In the genomic region with DNA sequence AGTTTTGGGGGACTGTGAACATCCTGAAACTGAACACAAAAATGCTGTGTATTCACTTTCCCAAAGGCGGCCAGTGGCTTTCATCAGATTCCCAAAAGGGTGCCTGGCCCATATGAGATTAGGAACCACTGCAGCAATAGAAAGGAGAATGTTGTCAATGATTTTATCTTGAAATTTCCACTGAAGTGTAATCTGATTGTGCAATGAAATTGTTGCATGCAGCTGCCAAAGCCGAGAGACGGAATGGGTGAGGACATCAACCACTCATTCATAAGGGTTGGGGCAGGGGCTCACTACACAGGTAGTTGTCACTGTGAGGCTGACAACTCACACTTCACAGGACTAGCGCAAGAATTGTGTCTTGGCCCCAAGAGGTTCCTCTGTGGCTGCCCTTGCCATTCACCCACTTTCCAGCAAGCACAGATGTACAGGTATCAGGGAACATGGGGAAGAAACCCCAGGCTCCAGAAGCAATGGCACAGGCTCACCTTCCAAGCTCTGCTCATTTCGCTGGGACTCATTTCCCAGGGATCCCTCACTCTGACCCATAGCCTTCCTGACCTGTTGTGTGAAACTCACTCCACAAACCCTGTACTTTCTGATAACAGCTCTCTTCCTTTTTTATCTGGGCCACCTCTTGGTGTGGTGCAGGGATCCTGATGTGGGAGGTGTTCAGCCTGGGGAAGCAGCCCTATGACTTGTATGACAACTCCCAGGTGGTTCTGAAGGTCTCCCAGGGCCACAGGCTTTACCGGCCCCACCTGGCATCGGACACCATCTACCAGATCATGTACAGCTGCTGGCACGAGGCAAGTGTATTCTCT, we compare ENCODE assay signal across 23 cellular contexts. TPM values are rescaled to one million over a fixed set of nuclear protein-coding genes. Genes with fewer than 3 reads are reported as not detected.
"Had no signal": no experiment of that assay in that cellular context is flagged by ENCODE, and none has a peak within 500 bp of the region (broad histone marks: within the 10 kb centered on the region; RNA-seq: fewer than 3 reads in every experiment).

No MANE protein-coding gene starts in this region.

- H3K27me3 Mint-ChIP-seq: activated naive CD8-positive, alpha-beta T cell; dendritic cell treated with granulocyte-macrophage colony-stimulating factor and Interleukin-4, amounts not matched to agents 40 ng/mL and 50 ng/mL, for 4 days had no signal

- DNase-seq: activated CD4-positive, alpha-beta T cell treated with anti-CD3 and anti-CD28 coated beads for 1 hour; effector CD8-positive, alpha-beta T cell; heart right ventricle; immature natural killer cell; kidney glomerular epithelial cell; left ventricle myocardium superior; naive thymus-derived CD8-positive, alpha-beta T cell; pancreas; sigmoid colon; stimulated activated CD4-positive, alpha-beta T cell treated with anti-CD3 and anti-CD28 coated beads, Interleukin-4, amount 100 ng/mL, for 24 hours; T-helper 1 cell; T-helper 9 cell; testis; WERI-Rb-1 had no signal

- H3K4me3 ChIP-seq: cardiac muscle cell, esophagus muscularis mucosa, gastroesophageal sphincter, heart right ventricle, pancreas, sigmoid colon, testis had no signal

- H3K27ac ChIP-seq: cardiac muscle cell, esophagus muscularis mucosa, gastroesophageal sphincter, heart right ventricle, pancreas, sigmoid colon, testis, WERI-Rb-1 had no signal

- FAIRE-seq: endothelial cell of umbilical vein, pancreas had no signal

- H3K4me3 Mint-ChIP-seq: activated naive CD8-positive, alpha-beta T cell; activated T-helper 1 cell treated with anti-CD3 and anti-CD28 coated beads, Interleukin-12 subunit alpha, Interleukin-12 subunit beta, Interleukin-2, Interleukin-4 antibody, amounts not matched to agents 30 ng/mL and 10 ng/mL and 1 ng/mL, durations not matched to agents 14 hours and 24 hours and 36 hours; dendritic cell treated with granulocyte-macrophage colony-stimulating factor and Interleukin-4, amounts not matched to agents 40 ng/mL and 50 ng/mL, for 4 days; immature natural killer cell; naive thymus-derived CD8-positive, alpha-beta T cell; stimulated activated effector memory CD8-positive, alpha-beta T cell treated with anti-CD3 and anti-CD28 coated beads, Interleukin-12 subunit alpha, Interleukin-12 subunit beta, amount 100 ng/mL, for 72 hours had no signal

- H3K9me3 Mint-ChIP-seq: activated T-helper 1 cell treated with anti-CD3 and anti-CD28 coated beads, Interleukin-12 subunit alpha, Interleukin-12 subunit beta, Interleukin-2, Interleukin-4 antibody, amounts not matched to agents 30 ng/mL and 10 ng/mL and 1 ng/mL, durations not matched to agents 14 hours and 24 hours and 36 hours; dendritic cell treated with granulocyte-macrophage colony-stimulating factor and Interleukin-4, amounts not matched to agents 40 ng/mL and 50 ng/mL, for 4 days; immature natural killer cell; stimulated activated effector memory CD8-positive, alpha-beta T cell treated with anti-CD3 and anti-CD28 coated beads, Interleukin-12 subunit alpha, Interleukin-12 subunit beta, amount 100 ng/mL, for 72 hours had no signal

- H3K27me3 ChIP-seq: cardiac muscle cell, esophagus muscularis mucosa, gastroesophageal sphincter, pancreas, sigmoid colon, testis had no signal

- H3K9me3 ChIP-seq: gastroesophageal sphincter, heart right ventricle, pancreas, sigmoid colon, testis had no signal

- H3K4me1 Mint-ChIP-seq: naive thymus-derived CD8-positive, alpha-beta T cell; stimulated activated effector memory CD8-positive, alpha-beta T cell treated with anti-CD3 and anti-CD28 coated beads, Interleukin-12 subunit alpha, Interleukin-12 subunit beta, amount 100 ng/mL, for 72 hours had no signal

- H3K36me3 Mint-ChIP-seq: activated naive CD8-positive, alpha-beta T cell; immature natural killer cell; naive thymus-derived CD8-positive, alpha-beta T cell; stimulated activated effector memory CD8-positive, alpha-beta T cell treated with anti-CD3 and anti-CD28 coated beads, Interleukin-12 subunit alpha, Interleukin-12 subunit beta, amount 100 ng/mL, for 72 hours had no signal

- H3K4me1 ChIP-seq: esophagus muscularis mucosa, gastroesophageal sphincter, heart right ventricle, pancreas, sigmoid colon, testis had no signal

- H3K36me3 ChIP-seq: cardiac muscle cell, esophagus muscularis mucosa, gastroesophageal sphincter, heart right ventricle, pancreas, sigmoid colon, WERI-Rb-1 had no signal

- H3K27ac Mint-ChIP-seq: activated naive CD8-positive, alpha-beta T cell; activated T-helper 1 cell treated with anti-CD3 and anti-CD28 coated beads, Interleukin-12 subunit alpha, Interleukin-12 subunit beta, Interleukin-2, Interleukin-4 antibody, amounts not matched to agents 30 ng/mL and 10 ng/mL and 1 ng/mL, durations not matched to agents 14 hours and 24 hours and 36 hours; dendritic cell treated with granulocyte-macrophage colony-stimulating factor and Interleukin-4, amounts not matched to agents 40 ng/mL and 50 ng/mL, for 4 days; immature natural killer cell; naive thymus-derived CD8-positive, alpha-beta T cell; stimulated activated effector memory CD8-positive, alpha-beta T cell treated with anti-CD3 and anti-CD28 coated beads, Interleukin-12 subunit alpha, Interleukin-12 subunit beta, amount 100 ng/mL, for 72 hours had no signal

RNA-seq across cellular contexts. Expression of a gene that starts 48.8 kb away (rescaled TPM):
- total RNA-seq: activated T-helper 1 cell treated with anti-CD3 and anti-CD28 coated beads, Interleukin-12 subunit alpha, Interleukin-12 subunit beta, Interleukin-2, Interleukin-4 antibody, amounts not matched to agents 30 ng/mL and 10 ng/mL and 1 ng/mL, durations not matched to agents 14 hours and 24 hours and 36 hours; cardiac muscle cell; chondrocyte; naive thymus-derived CD8-positive, alpha-beta T cell had no signal
- polyA plus RNA-seq: immature natural killer cell; naive thymus-derived CD8-positive, alpha-beta T cell had no signal

RNA-seq across cellular contexts. Expression of a gene that starts 51.4 kb away (rescaled TPM):
- total RNA-seq: chondrocyte; endothelial cell of umbilical vein; naive thymus-derived CD8-positive, alpha-beta T cell had no signal
- polyA plus RNA-seq: endothelial cell of umbilical vein; immature natural killer cell; naive thymus-derived CD8-positive, alpha-beta T cell had no signal

RNA-seq across cellular contexts. Expression of a gene that starts 56.3 kb away (rescaled TPM):
- polyA plus RNA-seq: naive thymus-derived CD8-positive, alpha-beta T cell had no signal
